ENCODE assay signal across 8 cellular contexts in genomic region chr12:57005980-57006808, GRCh38. TPM values are rescaled to one million over a fixed set of nuclear protein-coding genes. Genes with fewer than 3 reads are reported as not detected.
DNase-seq lines count a peak whose midpoint lies in the region; ATAC-seq and TF ChIP-seq lines count a peak whose summit lies in the region.

TSS of gene ZBTB39 (minus strand) at chr12:57006546. CDS start at chr12:57004917, 1,629 bp downstream.

- H3K9me3 ChIP-seq in sigmoid colon: no peaks in the 10 kb centered on the region

- TF ChIP-seq EP300 in sigmoid colon (IDR thresholded peaks at IDR 0.05): no peak

- intact Hi-C loops in sigmoid colon (cut with DNase I): loop anchor here (5.0 to 10.0 kb wide), 3 partner anchors 106 to 361 kb away; partner anchors contain the start of genes ATP5F1B and STAT6

- H3K27me3 Mint-ChIP-seq in T-helper 1 cell treated with Interleukin-12 subunit alpha and Interleukin-12 subunit beta and Interleukin-4 antibody, amounts not matched to agents 30 μg/mL and 1 μg/mL, for 36 hours (ENCODE audit: low read depth): no peaks in the 10 kb centered on the region

- peaks cover 19% of the 10 kb centered on the region for H3K36me3 Mint-ChIP-seq in T-helper 1 cell treated with Interleukin-12 subunit alpha and Interleukin-12 subunit beta and Interleukin-4 antibody, amounts not matched to agents 30 μg/mL and 1 μg/mL, for 36 hours (ENCODE audit: low read depth)

- WGBS in sigmoid colon, 2 donors: 1% methylated on average over 94 of the region's 94 CpGs

- H3K4me3 Mint-ChIP-seq in T-helper 1 cell treated with Interleukin-12 subunit alpha and Interleukin-12 subunit beta and Interleukin-4 antibody, amounts not matched to agents 30 μg/mL and 1 μg/mL, for 36 hours: peak within 1 kb of the TSS; percentile 94

- peaks cover 38% of the 10 kb centered on the region for H3K4me1 Mint-ChIP-seq in T-helper 1 cell treated with Interleukin-12 subunit alpha and Interleukin-12 subunit beta and Interleukin-4 antibody, amounts not matched to agents 30 μg/mL and 1 μg/mL, for 36 hours (ENCODE audit: low read depth)

- H3K27ac ChIP-seq in sigmoid colon: peak within 1 kb of the TSS; percentile 81 to 94 (median 92)

- peaks cover 18 to 36% (median 25%) of the 10 kb centered on the region in 4 donors for H3K36me3 ChIP-seq in sigmoid colon

- H3K9me3 Mint-ChIP-seq in T-helper 1 cell treated with Interleukin-12 subunit alpha and Interleukin-12 subunit beta and Interleukin-4 antibody, amounts not matched to agents 30 μg/mL and 1 μg/mL, for 36 hours: no peaks in the 10 kb centered on the region

- H3K27me3 ChIP-seq in sigmoid colon: no peaks in the 10 kb centered on the region

- H3K4me3 ChIP-seq in sigmoid colon: peak within 1 kb of the TSS; percentile 91 to 98 (median 94)

- H3K27ac Mint-ChIP-seq in T-helper 1 cell treated with Interleukin-12 subunit alpha and Interleukin-12 subunit beta and Interleukin-4 antibody, amounts not matched to agents 30 μg/mL and 1 μg/mL, for 36 hours: peak within 1 kb of the TSS; percentile 89

- ATAC-seq in GM21529 (IDR thresholded peaks at IDR 0.05; ENCODE audit: unreplicated experiment): peak; percentile 70
- no peak for ATAC-seq in GM18517 (IDR thresholded peaks at IDR 0.05; ENCODE audit: unreplicated experiment)

- peaks cover 0 to 54% (median 41%) of the 10 kb centered on the region in 4 donors for H3K4me1 ChIP-seq in sigmoid colon

- DNase-seq in EH (ENCODE audit: low read depth) (peak; percentile 66), Kasumi-1 (lab: John Stamatoyannopoulos, UW) (peak; percentile 52 to 70), anterior cingulate cortex (lab: John Stamatoyannopoulos, UW) (peak in 44 of 58 donors; percentile 5 to 69 (median 44)), hippocampal formation (lab: John Stamatoyannopoulos, UW) (peak; percentile 27 to 41), sigmoid colon (peak; percentile 72)

- peak in 3 of 4 experiments; percentile 20 to 39 (median 29) for TF ChIP-seq CTCF in sigmoid colon (IDR thresholded peaks at IDR 0.05)

- no peak for TF ChIP-seq POLR2A in sigmoid colon (IDR thresholded peaks at IDR 0.05)

RNA-seq across cellular contexts. Expression of gene ZBTB39, which starts in this region (rescaled TPM):
- total RNA-seq in sigmoid colon: 1 to 10 TPM; 5.0 to 6.4 (median 5.6) TPM
- 1 to 10 TPM in 2 of 3 donors, under 1 TPM in 1; 0.69 to 2.6 (median 1.2) TPM for polyA plus RNA-seq in sigmoid colon
